12 cellular contexts compared by ENCODE assay signal in the genomic region with DNA sequence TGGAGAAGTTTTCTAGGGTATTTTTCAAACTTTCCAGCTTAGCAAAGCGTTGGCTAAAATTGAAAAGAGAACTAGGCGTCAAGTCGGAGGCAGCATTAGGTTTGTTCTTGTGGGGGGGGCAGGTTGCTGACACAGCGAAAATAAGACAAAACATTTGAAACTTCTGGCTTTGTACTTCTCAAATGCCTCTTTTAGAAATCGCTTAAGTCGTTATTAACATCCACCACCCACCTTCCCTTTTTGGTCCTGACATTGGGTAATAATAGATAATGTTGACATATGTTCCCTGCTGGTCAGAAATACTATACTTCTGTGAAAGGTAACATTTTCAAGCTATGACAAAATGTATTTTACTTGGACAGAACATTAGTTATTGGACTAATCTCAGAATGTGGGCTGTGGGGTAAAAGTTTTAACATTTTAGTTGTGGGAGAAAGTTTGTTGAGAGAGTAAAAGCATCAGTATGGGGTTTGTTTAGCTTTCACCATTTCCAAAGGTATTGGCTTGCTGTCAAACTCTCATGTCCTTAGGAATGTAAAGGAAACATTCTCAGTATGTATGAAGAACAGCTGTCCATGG.
A peak's percentile ranks its signal among the peaks of the same experiment; 100 is the strongest.
DNase-seq lines count a peak whose midpoint lies in the region; ATAC-seq and TF ChIP-seq lines count a peak whose summit lies in the region.
"Had no signal": no experiment of that assay in that cellular context is flagged by ENCODE, and none has a peak within 500 bp of the region (broad histone marks: within the 10 kb centered on the region; RNA-seq: fewer than 3 reads in every experiment).

No MANE protein-coding gene starts in this region.

- WGBS in GM23248 (ENCODE audit: low coverage in 1 of 2, low lambda C conversion rate in 2 of 2, missing lambda C conversion rate in 2 of 2), 2 experiments = 28 to 32% methylated on average over 6 of the region's 6 CpGs

- peak overlapping the region; percentile 42 for H3K4me3 Mint-ChIP-seq in activated B cell treated with CpG ODN at 0.5 μM for 24 hours
- no peak overlapping the region for H3K4me3 Mint-ChIP-seq in activated T-helper 2 cell treated with anti-CD3 and anti-CD28 coated beads, Interferon-gamma antibody, Interleukin-2, Interleukin-4, amounts not matched to agents 10 μg/mL and 5 μg/mL and 100 μg/mL, durations not matched to agents 14 hours and 24 hours and 36 hours (ENCODE audit: low read depth)

- H3F3A ChIP-seq in GM23248 (ENCODE audit: insufficient read depth) = no peaks in the 10 kb centered on the region

- no peaks in the 10 kb centered on the region for H3K27me3 Mint-ChIP-seq in activated B cell treated with CpG ODN at 0.5 μM for 24 hours
- H3K27me3 Mint-ChIP-seq in activated T-helper 2 cell treated with anti-CD3 and anti-CD28 coated beads, Interferon-gamma antibody, Interleukin-2, Interleukin-4, amounts not matched to agents 10 μg/mL and 5 μg/mL and 100 μg/mL, durations not matched to agents 14 hours and 24 hours and 36 hours (ENCODE audit: low read depth) = peaks cover 43% of the 10 kb centered on the region

- peaks cover 47% of the 10 kb centered on the region for H3K4me1 Mint-ChIP-seq in activated B cell treated with CpG ODN at 0.5 μM for 24 hours
- no peaks in the 10 kb centered on the region for H3K4me1 Mint-ChIP-seq in activated T-helper 2 cell treated with anti-CD3 and anti-CD28 coated beads, Interferon-gamma antibody, Interleukin-2, Interleukin-4, amounts not matched to agents 10 μg/mL and 5 μg/mL and 100 μg/mL, durations not matched to agents 14 hours and 24 hours and 36 hours (ENCODE audit: low read depth)

- no peaks in the 10 kb centered on the region for H4K20me1 ChIP-seq in GM23248 (ENCODE audit: insufficient read depth)

- H3K79me2 ChIP-seq in GM23248 (ENCODE audit: insufficient read depth) = no peaks in the 10 kb centered on the region

- H3K4me3 ChIP-seq in GM23248 (no peak overlapping the region), left ventricle myocardium inferior (no peak overlapping the region), skeletal muscle tissue (ENCODE audit: low read length in 3 of 3) (no peak overlapping the region)

- no peaks in the 10 kb centered on the region for H3K36me3 ChIP-seq in GM23248 (ENCODE audit: low read depth)
- no peaks in the 10 kb centered on the region for H3K36me3 ChIP-seq in left ventricle myocardium inferior
- no peaks in the 10 kb centered on the region for H3K36me3 ChIP-seq in skeletal muscle tissue (ENCODE audit: control insufficient read depth in 3 of 3, insufficient read depth in 3 of 3, low read length in 3 of 3)

- H3K27ac ChIP-seq in GM23248 (no peak overlapping the region), left ventricle myocardium inferior (replicated peaks) (peak overlapping the region; percentile 54), skeletal muscle tissue (ENCODE audit: low read depth, low read length) (peak overlapping the region; percentile 46)

- peak overlapping the region; percentile 13; the same call in 1 of the 2 replicates for H2AFZ ChIP-seq in GM23248

- in situ Hi-C loops in GM23248 (cut with MboI) = no loop called here

- H3K4me2 ChIP-seq in GM23248 (ENCODE audit: unreplicated experiment) = peak overlapping the region; percentile 36

- H3K27ac Mint-ChIP-seq in activated B cell treated with CpG ODN at 0.5 μM for 24 hours = peak overlapping the region; percentile 65
- H3K27ac Mint-ChIP-seq in activated T-helper 2 cell treated with anti-CD3 and anti-CD28 coated beads, Interferon-gamma antibody, Interleukin-2, Interleukin-4, amounts not matched to agents 10 μg/mL and 5 μg/mL and 100 μg/mL, durations not matched to agents 14 hours and 24 hours and 36 hours = no peak overlapping the region

- no peaks in the 10 kb centered on the region for H3K27me3 ChIP-seq in GM23248 (replicated peaks; ENCODE audit: insufficient read depth)
- no peaks in the 10 kb centered on the region for H3K27me3 ChIP-seq in left ventricle myocardium inferior (ENCODE audit: low read depth)
- H3K27me3 ChIP-seq in skeletal muscle tissue (ENCODE audit: control insufficient read depth in 3 of 3, insufficient read depth in 3 of 3, low read length in 3 of 3) = no peaks in the 10 kb centered on the region

- intact Hi-C loops in activated B cell treated with CpG ODN at 0.5 μM for 24 hours (cut with micrococcal nuclease) (loop anchor here (2.0 to 5.0 kb wide), 3 partner anchors 74 to 94 kb away; no protein-coding TSS in a partner anchor), left ventricle myocardium inferior (cut with micrococcal nuclease) (no loop called here)
- intact Hi-C loops in activated T-helper 2 cell treated with anti-CD3 and anti-CD28 coated beads, Interferon-gamma antibody, Interleukin-2, Interleukin-4, amounts not matched to agents 10 μg/mL and 5 μg/mL and 100 μg/mL, durations not matched to agents 14 hours and 24 hours and 36 hours (cut with micrococcal nuclease) = no loop called here

- DNase-seq in GM23248 (peak; percentile 15), activated B cell treated with CpG ODN at 0.5 μM for 24 hours (no peak), left ventricle myocardium inferior (peak; percentile 30), glomerular visceral epithelial cell (ENCODE audit: extremely low spot score) (no peak)
- DNase-seq in activated T-helper 2 cell treated with anti-CD3 and anti-CD28 coated beads, Interferon-gamma antibody, Interleukin-2, Interleukin-4, amounts not matched to agents 10 μg/mL and 5 μg/mL and 100 μg/mL, durations not matched to agents 14 hours and 24 hours and 36 hours (ENCODE audit: low spot score) = no peak
- DNase-seq: activated gamma-delta T cell, Calu3, kidney, NCI-H1417 treated with DMSO at 0.1 percent for 48 hours had no signal

- H3K9ac ChIP-seq in GM23248 (no peak overlapping the region), skeletal muscle tissue (ENCODE audit: low read depth in 1 of 3, low read length in 3 of 3) (no peak overlapping the region)

- H3K9me3 ChIP-seq in GM23248 (ENCODE audit: low read depth) = no peaks in the 10 kb centered on the region
- no peaks in the 10 kb centered on the region for H3K9me3 ChIP-seq in left ventricle myocardium inferior (replicated peaks)
- H3K9me3 ChIP-seq in skeletal muscle tissue (ENCODE audit: control insufficient read depth in 3 of 3, low read length in 3 of 3) = no peaks in the 10 kb centered on the region

- POLR2A ChIA-PET in activated B cell treated with CpG ODN at 0.5 μM for 24 hours (lab: Charles Lee) = interaction anchor here (0.8 to 1.0 kb wide), 2 partner anchors 12 to 90 kb away, joined by 3 to 8 read pairs; no protein-coding TSS in a partner anchor

- H3K4me1 ChIP-seq in GM23248 (ENCODE audit: insufficient read depth) = peaks cover 7% of the 10 kb centered on the region; the same call in 1 of the 2 replicates
- no peaks in the 10 kb centered on the region for H3K4me1 ChIP-seq in left ventricle myocardium inferior
- no peaks in the 10 kb centered on the region for H3K4me1 ChIP-seq in skeletal muscle tissue (ENCODE audit: control insufficient read depth in 3 of 3, insufficient read depth in 3 of 3, low read length in 3 of 3)

- TF ChIP-seq CTCF in activated B cell treated with CpG ODN at 0.5 μM for 24 hours (IDR thresholded peaks at IDR 0.05) (no peak), left ventricle myocardium inferior (IDR thresholded peaks at IDR 0.05; ENCODE audit: borderline replicate concordance) (no peak)

- H3K9me2 ChIP-seq in GM23248 (ENCODE audit: insufficient read depth) = no peaks in the 10 kb centered on the region

- H3K9me3 Mint-ChIP-seq in activated B cell treated with CpG ODN at 0.5 μM for 24 hours = no peaks in the 10 kb centered on the region
- H3K9me3 Mint-ChIP-seq in activated T-helper 2 cell treated with anti-CD3 and anti-CD28 coated beads, Interferon-gamma antibody, Interleukin-2, Interleukin-4, amounts not matched to agents 10 μg/mL and 5 μg/mL and 100 μg/mL, durations not matched to agents 14 hours and 24 hours and 36 hours = no peaks in the 10 kb centered on the region

- peak; percentile 32 for ATAC-seq in activated B cell treated with CpG ODN at 0.5 μM for 24 hours (ENCODE audit: low read depth)
- no peak for ATAC-seq in HG02610 (IDR thresholded peaks at IDR 0.05; ENCODE audit: unreplicated experiment)
- no peak for ATAC-seq in GM19463 (IDR thresholded peaks at IDR 0.05; ENCODE audit: unreplicated experiment)

- CTCF ChIA-PET in activated B cell treated with CpG ODN at 0.5 μM for 24 hours (lab: Charles Lee) = no interaction called here

- H3K36me3 Mint-ChIP-seq in activated B cell treated with CpG ODN at 0.5 μM for 24 hours (ENCODE audit: low read depth) = no peaks in the 10 kb centered on the region
- H3K36me3 Mint-ChIP-seq in activated T-helper 2 cell treated with anti-CD3 and anti-CD28 coated beads, Interferon-gamma antibody, Interleukin-2, Interleukin-4, amounts not matched to agents 10 μg/mL and 5 μg/mL and 100 μg/mL, durations not matched to agents 14 hours and 24 hours and 36 hours (ENCODE audit: low read depth) = no peaks in the 10 kb centered on the region

Comparison
In these comparisons a context has a peak if more than half of its experiments do, and no peak if none do; other contexts are left out.
1. DNase-seq: peak in GM23248 (single experiment) and left ventricle myocardium inferior (single experiment); none in activated B cell treated with CpG ODN at 0.5 μM for 24 hours (single experiment), glomerular visceral epithelial cell (single experiment) and activated T-helper 2 cell treated with anti-CD3 and anti-CD28 coated beads, Interferon-gamma antibody, Interleukin-2, Interleukin-4, amounts not matched to agents 10 μg/mL and 5 μg/mL and 100 μg/mL, durations not matched to agents 14 hours and 24 hours and 36 hours (single experiment).